In genomic region chr3:16059081-16059537, GRCh38 we compare ENCODE assay signal across 14 cellular contexts.
A peak's percentile ranks its signal among the peaks of the same experiment; 100 is the strongest.
DNase-seq lines count a peak whose midpoint lies in the region; ATAC-seq and TF ChIP-seq lines count a peak whose summit lies in the region.
"Had no signal": no experiment of that assay in that cellular context is flagged by ENCODE, and none has a peak within 500 bp of the region (broad histone marks: within the 10 kb centered on the region; RNA-seq: fewer than 3 reads in every experiment).

No MANE protein-coding gene starts in this region.

- ATAC-seq in activated naive CD8-positive, alpha-beta T cell treated with anti-CD3 and anti-CD28 coated beads, Interleukin-2, amount 50 U/mL, for 24 hours: no peak
- ATAC-seq in HG03442 (IDR thresholded peaks at IDR 0.05; ENCODE audit: unreplicated experiment): no peak

- H4K20me1 ChIP-seq in GM23248 (ENCODE audit: insufficient read depth) (no peaks in the 10 kb centered on the region), hepatocyte (ENCODE audit: insufficient read depth, poor library complexity, severe bottlenecking) (no peaks in the 10 kb centered on the region)

- H3K4me1 ChIP-seq in GM23248 (ENCODE audit: insufficient read depth) (peaks cover 58% of the 10 kb centered on the region), adrenal gland (replicated peaks in 1 of 2) (peaks cover 4 to 24% of the 10 kb centered on the region in 2 donors), hepatocyte (ENCODE audit: insufficient read depth) (peaks cover 5% of the 10 kb centered on the region), skeletal muscle tissue (ENCODE audit: control insufficient read depth in 3 of 3, insufficient read depth in 3 of 3, low read length in 3 of 3) (peaks cover 34 to 43% (median 42%) of the 10 kb centered on the region in 3 donors)

- WGBS in GM23248 (ENCODE audit: low coverage in 1 of 2, low lambda C conversion rate in 2 of 2, missing lambda C conversion rate in 2 of 2), 2 experiments: 73 to 75% methylated on average over 5 of the region's 5 CpGs
- 90 to 97% (median 96%) methylated on average over 5 of the region's 5 CpGs for WGBS in adrenal gland, 4 donors
- WGBS in hepatocyte (ENCODE audit: low lambda C conversion rate, missing lambda C conversion rate): 87% methylated on average over 5 of the region's 5 CpGs

- H3K9me3 Mint-ChIP-seq in activated naive CD8-positive, alpha-beta T cell treated with anti-CD3 and anti-CD28 coated beads, Interleukin-2, amount 50 U/mL, for 24 hours: no peaks in the 10 kb centered on the region

- H3K79me2 ChIP-seq in GM23248 (ENCODE audit: insufficient read depth): no peaks in the 10 kb centered on the region
- no peaks in the 10 kb centered on the region for H3K79me2 ChIP-seq in hepatocyte

- no peak for TF ChIP-seq CTCF in adrenal gland (IDR thresholded peaks at IDR 0.05)
- no peak for TF ChIP-seq CTCF in hepatocyte (IDR thresholded peaks at IDR 0.05; ENCODE audit: poor library complexity)

- H3F3A ChIP-seq in GM23248 (ENCODE audit: insufficient read depth): peaks cover 56% of the 10 kb centered on the region

- H3K27me3 Mint-ChIP-seq in activated naive CD8-positive, alpha-beta T cell treated with anti-CD3 and anti-CD28 coated beads, Interleukin-2, amount 50 U/mL, for 24 hours: peaks cover 4% of the 10 kb centered on the region

- intact Hi-C loops in adrenal gland (cut with DNase I): no loop called here

- no peak overlapping the region for H2AFZ ChIP-seq in GM23248
- H2AFZ ChIP-seq in hepatocyte: no peak overlapping the region

- no peak for TF ChIP-seq POLR2A in adrenal gland (IDR thresholded peaks at IDR 0.05)

- H3K27ac Mint-ChIP-seq in activated naive CD8-positive, alpha-beta T cell treated with anti-CD3 and anti-CD28 coated beads, Interleukin-2, amount 50 U/mL, for 24 hours: no peak overlapping the region

- DNase-seq in GM23248 (peak; percentile 49), adrenal gland (no peak), hepatocyte (ENCODE audit: low spot score) (no peak), T1000 (lab: John Stamatoyannopoulos, UW) (no peak), H4 (ENCODE audit: low spot score) (no peak)
- DNase-seq in activated naive CD8-positive, alpha-beta T cell treated with anti-CD3 and anti-CD28 coated beads, Interleukin-2, amount 50 U/mL, for 24 hours: no peak
- DNase-seq: activated effector memory CD4-positive, alpha-beta T cell treated with Interleukin-2 at 50 U/mL for 16 hours; effector memory CD4-positive, alpha-beta T cell; NCI-H1694; OCI-M1; stimulated activated CD4-positive, alpha-beta T cell treated with anti-CD3 and anti-CD28 coated beads, Interleukin-4, amount 100 ng/mL, for 4 hours; WERI-Rb-1 had no signal

- peak overlapping the region; percentile 79 for H3K4me2 ChIP-seq in GM23248 (ENCODE audit: unreplicated experiment)
- no peak overlapping the region for H3K4me2 ChIP-seq in hepatocyte

- H3K27ac ChIP-seq in GM23248 (peak overlapping the region; percentile 100), adrenal gland (peak overlapping the region in 3 of 5 donors; percentile 47 to 94 (median 93)), hepatocyte (peak overlapping the region; percentile 44), skeletal muscle tissue (ENCODE audit: low read depth, low read length) (peak overlapping the region; percentile 70)
- H3K27ac ChIP-seq: WERI-Rb-1 had no signal

- H3K36me3 ChIP-seq in GM23248 (ENCODE audit: low read depth) (no peaks in the 10 kb centered on the region), adrenal gland (replicated peaks in 1 of 2) (no peaks in the 10 kb centered on the region), hepatocyte (replicated peaks; ENCODE audit: insufficient read depth, low read depth) (no peaks in the 10 kb centered on the region), skeletal muscle tissue (ENCODE audit: control insufficient read depth in 3 of 3, insufficient read depth in 3 of 3, low read length in 3 of 3) (no peaks in the 10 kb centered on the region)
- H3K36me3 ChIP-seq: WERI-Rb-1 had no signal

- in situ Hi-C loops in GM23248 (cut with MboI): loop anchor here (10.0 kb wide), 1 partner anchor 116 kb away; the partner anchor contains the start of gene GALNT15

- H3K27me3 ChIP-seq in GM23248 (replicated peaks; ENCODE audit: insufficient read depth): no peaks in the 10 kb centered on the region
- H3K27me3 ChIP-seq in adrenal gland: no peaks in the 10 kb centered on the region
- no peaks in the 10 kb centered on the region for H3K27me3 ChIP-seq in hepatocyte
- H3K27me3 ChIP-seq in skeletal muscle tissue (ENCODE audit: control insufficient read depth in 3 of 3, insufficient read depth in 3 of 3, low read length in 3 of 3): no peaks in the 10 kb centered on the region

- peak overlapping the region; percentile 23; the same call in 1 of the 2 replicates for H3K4me3 ChIP-seq in GM23248
- no peak overlapping the region for H3K4me3 ChIP-seq in adrenal gland
- H3K4me3 ChIP-seq in hepatocyte: no peak overlapping the region
- H3K4me3 ChIP-seq in skeletal muscle tissue (ENCODE audit: low read length in 3 of 3): no peak overlapping the region

- H3K4me3 Mint-ChIP-seq in activated naive CD8-positive, alpha-beta T cell treated with anti-CD3 and anti-CD28 coated beads, Interleukin-2, amount 50 U/mL, for 24 hours: no peak overlapping the region

- H3K36me3 Mint-ChIP-seq in activated naive CD8-positive, alpha-beta T cell treated with anti-CD3 and anti-CD28 coated beads, Interleukin-2, amount 50 U/mL, for 24 hours (ENCODE audit: low read depth): no peaks in the 10 kb centered on the region

- H3K9me2 ChIP-seq in GM23248 (ENCODE audit: insufficient read depth) (no peaks in the 10 kb centered on the region), hepatocyte (replicated peaks; ENCODE audit: insufficient read depth) (no peaks in the 10 kb centered on the region)

- H3K9me3 ChIP-seq in GM23248 (ENCODE audit: low read depth) (no peaks in the 10 kb centered on the region), adrenal gland (replicated peaks in 1 of 3) (no peaks in the 10 kb centered on the region), hepatocyte (ENCODE audit: low read depth) (no peaks in the 10 kb centered on the region), skeletal muscle tissue (ENCODE audit: control insufficient read depth in 3 of 3, low read length in 3 of 3) (no peaks in the 10 kb centered on the region)

- H3K9ac ChIP-seq in GM23248 (peak overlapping the region; percentile 95), skeletal muscle tissue (ENCODE audit: low read depth in 1 of 3, low read length in 3 of 3) (no peak overlapping the region)

- no peaks in the 10 kb centered on the region for H3K4me1 Mint-ChIP-seq in activated naive CD8-positive, alpha-beta T cell treated with anti-CD3 and anti-CD28 coated beads, Interleukin-2, amount 50 U/mL, for 24 hours

Comparison
In these comparisons a context has a peak if more than half of its experiments do, and no peak if none do; other contexts are left out.
1. H3K27ac ChIP-seq: peak in every context shown above with its lines; median percentile 100 in GM23248; 93 in adrenal gland; 70 in skeletal muscle tissue; 44 in hepatocyte.